In the genomic region with DNA sequence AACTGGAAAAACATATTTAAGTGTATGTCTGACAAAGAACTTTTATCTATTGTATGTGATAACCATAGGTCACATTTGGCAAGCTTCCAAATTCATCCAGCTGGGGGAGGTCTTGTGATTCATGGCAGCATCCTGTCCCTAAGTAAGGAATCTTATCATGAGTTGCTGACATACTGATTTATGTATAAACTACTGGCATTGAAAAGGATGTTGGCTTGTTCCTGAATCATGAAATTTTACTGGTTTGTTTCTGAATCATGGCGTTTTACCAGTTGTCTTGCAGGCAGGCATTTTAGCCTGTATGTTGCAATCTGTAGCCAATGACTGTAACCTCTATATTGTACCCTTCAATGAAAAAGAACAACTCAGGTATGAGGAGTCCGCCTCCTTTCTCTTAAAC, we compare ENCODE assay signal across 20 cellular contexts.
DNase-seq lines count a peak whose midpoint lies in the region; ATAC-seq and TF ChIP-seq lines count a peak whose summit lies in the region.
"Had no signal": no experiment of that assay in that cellular context is flagged by ENCODE, and none has a peak within 500 bp of the region (broad histone marks: within the 10 kb centered on the region; RNA-seq: fewer than 3 reads in every experiment).

No MANE protein-coding gene starts in this region.

- no peaks in the 10 kb centered on the region for H3K36me3 Mint-ChIP-seq in stimulated activated naive B cell treated with anti-CD40 and anti-IgM and Interleukin-4, amounts not matched to agents 10 μg/mL and 1 μg/mL and 100 μg/mL, for 72 hours
- H3K36me3 Mint-ChIP-seq: CD4-positive, alpha-beta memory T cell; type B pancreatic cell had no signal

- H3K4me1 ChIP-seq in fibroblast of lung (ENCODE audit: control insufficient read depth, extremely low read depth, insufficient read depth, low read length) = no peaks in the 10 kb centered on the region
- H3K4me1 ChIP-seq: pancreas had no signal

- no peak overlapping the region for H3K4me3 Mint-ChIP-seq in stimulated activated naive B cell treated with anti-CD40 and anti-IgM and Interleukin-4, amounts not matched to agents 10 μg/mL and 1 μg/mL and 100 μg/mL, for 72 hours
- H3K4me3 Mint-ChIP-seq: CD4-positive, alpha-beta memory T cell; type B pancreatic cell; WTC11 had no signal

- no peaks in the 10 kb centered on the region for H4K20me1 ChIP-seq in fibroblast of lung (ENCODE audit: control insufficient read depth, extremely low read depth, insufficient read depth, low read length)

- H3K9me3 Mint-ChIP-seq in stimulated activated naive B cell treated with anti-CD40 and anti-IgM and Interleukin-4, amounts not matched to agents 10 μg/mL and 1 μg/mL and 100 μg/mL, for 72 hours = peaks cover 0 to 9% of the 10 kb centered on the region in 2 donors

- no peak overlapping the region for H3K4me3 ChIP-seq in fibroblast of lung (replicated peaks in 1 of 4; ENCODE audit: control extremely low read depth in 1 of 4, insufficient read depth in 1 of 4, low read depth in 3 of 4, low read length in 4 of 4)
- H3K4me3 ChIP-seq: pancreas had no signal

- no peaks in the 10 kb centered on the region for H3K27me3 Mint-ChIP-seq in stimulated activated naive B cell treated with anti-CD40 and anti-IgM and Interleukin-4, amounts not matched to agents 10 μg/mL and 1 μg/mL and 100 μg/mL, for 72 hours
- H3K27me3 Mint-ChIP-seq: CD4-positive, alpha-beta memory T cell; type B pancreatic cell had no signal

- no peaks in the 10 kb centered on the region for H3K27me3 ChIP-seq in fibroblast of lung (ENCODE audit: control insufficient read depth, insufficient read depth, low read length)
- H3K27me3 ChIP-seq: pancreas had no signal

- H2AFZ ChIP-seq in fibroblast of lung (ENCODE audit: low read length) = no peak overlapping the region

- no peak for TF ChIP-seq CTCF in fibroblast of lung (conservative IDR thresholded peaks at IDR 0.05 in 1 of 2, IDR thresholded peaks at IDR 0.05 in 1 of 2; ENCODE audit: low read depth in 1 of 2, low read length in 2 of 2)

- no peak overlapping the region for H3K27ac Mint-ChIP-seq in stimulated activated naive B cell treated with anti-CD40 and anti-IgM and Interleukin-4, amounts not matched to agents 10 μg/mL and 1 μg/mL and 100 μg/mL, for 72 hours
- H3K27ac Mint-ChIP-seq: activated T-helper 2 cell treated with anti-CD3 and anti-CD28 coated beads, Interferon-gamma antibody, Interleukin-2, Interleukin-4, amounts not matched to agents 10 μg/mL and 5 μg/mL and 100 μg/mL, durations not matched to agents 14 hours and 24 hours and 36 hours; CD4-positive, alpha-beta memory T cell; type B pancreatic cell; WTC11 had no signal

- ATAC-seq in HG03097 (IDR thresholded peaks at IDR 0.05; ENCODE audit: low FRiP score, unreplicated experiment) = no peak
- no peak for ATAC-seq in stimulated activated naive B cell treated with anti-CD40 and anti-IgM and Interleukin-4, amounts not matched to agents 10 μg/mL and 1 μg/mL and 100 μg/mL, for 72 hours (replicated peaks)
- ATAC-seq: HepG2, left cardiac atrium, pancreas, WTC11 had no signal

- H3K9me3 ChIP-seq in fibroblast of lung (ENCODE audit: control insufficient read depth, insufficient read depth, low read depth, low read length) = no peaks in the 10 kb centered on the region
- H3K9me3 ChIP-seq: pancreas had no signal

- no peaks in the 10 kb centered on the region for H3K79me2 ChIP-seq in fibroblast of lung (ENCODE audit: control insufficient read depth, insufficient read depth, low read length)

- no peaks in the 10 kb centered on the region for H3K4me1 Mint-ChIP-seq in stimulated activated naive B cell treated with anti-CD40 and anti-IgM and Interleukin-4, amounts not matched to agents 10 μg/mL and 1 μg/mL and 100 μg/mL, for 72 hours
- H3K4me1 Mint-ChIP-seq: CD4-positive, alpha-beta memory T cell; WTC11 had no signal

- H3K27ac ChIP-seq in fibroblast of lung (ENCODE audit: insufficient read depth, low read length) = no peak overlapping the region
- H3K27ac ChIP-seq: pancreas had no signal

- H3K4me2 ChIP-seq in fibroblast of lung (ENCODE audit: extremely low read depth, insufficient read depth, low read length) = no peak overlapping the region

- H3K36me3 ChIP-seq in fibroblast of lung (ENCODE audit: control insufficient read depth, insufficient read depth, low read length) = no peaks in the 10 kb centered on the region
- H3K36me3 ChIP-seq: pancreas had no signal

- DNase-seq in SHP77 (lab: John Stamatoyannopoulos, UW) = peak; percentile 8 to 19
- DNase-seq in SHP77 treated with DMSO at 0.1 percent for 48 hours (lab: John Stamatoyannopoulos, UW) = no peak
- peak; percentile 23 for DNase-seq in RPMI7951 (ENCODE audit: low read depth)
- DNase-seq in fibroblast of lung (ENCODE audit: low read depth in 2 of 2) = peak; percentile 47 to 52
- no peak for DNase-seq in stimulated activated naive B cell treated with anti-CD40 and anti-IgM and Interleukin-4, amounts not matched to agents 10 μg/mL and 1 μg/mL and 100 μg/mL, for 72 hours
- DNase-seq in NCI-H526 treated with DMSO at 0.1 percent for 48 hours (lab: John Stamatoyannopoulos, UW) = no peak
- no peak for DNase-seq in AG08396 (ENCODE audit: low spot score)
- DNase-seq: ACHN; CD4-positive, alpha-beta memory T cell; hypothalamus; left cardiac atrium; NCI-H2171 treated with DMSO at 0.1 percent for 48 hours; pancreas; small intestine; stimulated activated naive CD4-positive, alpha-beta T cell had no signal

- H3K9ac ChIP-seq in fibroblast of lung (ENCODE audit: insufficient read depth, low read length) = no peak overlapping the region

Comparison
In these comparisons a context has a peak if more than half of its experiments do, and no peak if none do; other contexts are left out.
1. DNase-seq: peak in SHP77 (2 of 2), RPMI7951 (single experiment) and fibroblast of lung (2 of 2); none in SHP77 treated with DMSO at 0.1 percent for 48 hours (single experiment), stimulated activated naive B cell treated with anti-CD40 and anti-IgM and Interleukin-4, amounts not matched to agents 10 μg/mL and 1 μg/mL and 100 μg/mL, for 72 hours (single experiment), NCI-H526 treated with DMSO at 0.1 percent for 48 hours (single experiment) and AG08396 (single experiment).